7 cellular contexts compared by ENCODE assay signal in the genomic region with DNA sequence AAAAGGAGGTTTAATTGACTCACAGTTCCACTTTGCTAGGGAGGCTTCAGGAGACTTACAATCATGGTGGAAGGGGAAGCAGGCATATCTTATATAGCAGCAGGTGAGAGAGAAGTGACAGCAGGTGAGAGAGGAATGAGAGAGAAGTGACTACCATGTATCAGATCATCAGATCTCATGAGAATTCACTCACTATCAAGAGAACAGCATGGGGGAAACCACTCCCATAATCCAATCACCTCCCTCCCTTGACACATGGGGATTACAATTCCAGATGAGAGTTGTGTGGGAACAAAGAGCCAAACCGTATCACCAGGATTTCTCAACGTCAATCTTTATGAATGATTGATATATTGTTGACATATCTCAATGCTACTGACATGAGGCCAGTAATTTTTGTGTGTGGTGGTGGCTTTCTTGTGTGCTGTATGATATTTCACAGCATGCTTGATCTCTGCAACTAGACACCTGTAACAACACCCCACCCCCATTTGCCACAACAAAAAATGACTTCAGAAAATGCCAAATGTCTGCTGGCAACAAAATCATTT.
"Had no signal": no experiment of that assay in that cellular context is flagged by ENCODE, and none has a peak within 500 bp of the region (broad histone marks: within the 10 kb centered on the region; RNA-seq: fewer than 3 reads in every experiment).

No MANE protein-coding gene starts in this region.

- H3K9ac ChIP-seq: GM23248 had no signal

- H3K36me3 ChIP-seq: HAP-1 had no signal

- H3K27me3 Mint-ChIP-seq: IgD-negative memory B cell had no signal

- H3K4me1 Mint-ChIP-seq: IgD-negative memory B cell had no signal

- H3K27ac Mint-ChIP-seq: HFFc6, IgD-negative memory B cell had no signal

- H3K4me1 ChIP-seq: HAP-1 had no signal

- H3K9me3 ChIP-seq: HAP-1 had no signal

- H3K36me3 Mint-ChIP-seq: IgD-negative memory B cell had no signal

- H3K4me3 ChIP-seq: GM23248, HAP-1 had no signal

- H3K27ac ChIP-seq: GM23248, HL-60 had no signal

- H3K4me3 Mint-ChIP-seq: HFFc6, IgD-negative memory B cell had no signal

- DNase-seq: GM23248, GOT3, H7, HFFc6 had no signal

- H2AFZ ChIP-seq: GM23248 had no signal
